Comparison of ENCODE assay signal across 9 cellular contexts in the genomic region with DNA sequence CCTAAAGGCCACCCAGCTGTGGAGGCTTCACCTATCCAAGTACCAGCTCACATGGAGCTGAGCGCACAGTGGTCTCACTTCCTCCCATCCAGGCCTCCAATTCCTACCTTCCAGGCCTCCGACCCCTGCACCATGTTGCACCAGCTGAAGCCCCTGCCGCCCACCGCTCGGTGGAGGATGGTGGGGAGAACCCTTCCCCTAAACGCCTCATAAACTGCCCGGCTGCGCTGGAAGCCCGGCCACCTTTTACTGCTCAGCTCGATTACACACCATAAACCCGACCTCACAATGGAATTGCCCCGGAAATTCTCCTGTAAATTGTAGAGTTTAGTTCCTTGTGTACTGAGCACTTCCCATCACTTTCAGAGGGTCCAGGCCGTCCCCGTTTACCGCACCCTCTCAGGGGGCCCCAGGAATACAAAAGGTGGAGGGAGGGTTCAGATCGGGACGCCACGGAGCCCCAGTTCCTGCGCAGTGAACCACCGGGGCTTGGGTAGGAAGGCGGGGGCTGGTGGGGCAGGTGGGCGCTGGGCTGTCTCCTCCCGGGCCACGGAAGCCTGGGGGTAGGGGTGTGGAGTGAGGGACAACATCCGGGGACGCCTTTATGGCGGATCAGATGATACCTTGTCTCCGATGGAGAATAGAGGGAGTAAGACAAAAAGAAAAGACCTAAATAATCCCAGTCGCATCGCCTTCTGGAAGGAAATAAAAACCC. TPM values are rescaled to one million over a fixed set of nuclear protein-coding genes. Genes with fewer than 3 reads are reported as not detected.
DNase-seq lines count a peak whose midpoint lies in the region; ATAC-seq and TF ChIP-seq lines count a peak whose summit lies in the region.
"Had no signal": no experiment of that assay in that cellular context is flagged by ENCODE, and none has a peak within 500 bp of the region (broad histone marks: within the 10 kb centered on the region; RNA-seq: fewer than 3 reads in every experiment).

No MANE protein-coding gene starts in this region.

- no peak for TF ChIP-seq CTCF in epithelial cell of proximal tubule (conservative IDR thresholded peaks at IDR 0.05; ENCODE audit: low read depth, low read length)

- no peak for ATAC-seq in stimulated activated effector memory CD8-positive, alpha-beta T cell treated with anti-CD3 and anti-CD28 coated beads, Interleukin-12 subunit alpha, Interleukin-12 subunit beta, amount 100 ng/mL, for 72 hours
- no peak for ATAC-seq in HG02759 (IDR thresholded peaks at IDR 0.05; ENCODE audit: unreplicated experiment)
- ATAC-seq: heart left ventricle had no signal

- peaks cover 25% of the 10 kb centered on the region for H3K36me3 Mint-ChIP-seq in stimulated activated effector memory CD8-positive, alpha-beta T cell treated with anti-CD3 and anti-CD28 coated beads, Interleukin-12 subunit alpha, Interleukin-12 subunit beta, amount 100 ng/mL, for 72 hours

- no peaks in the 10 kb centered on the region for H3K9me3 Mint-ChIP-seq in stimulated activated effector memory CD8-positive, alpha-beta T cell treated with anti-CD3 and anti-CD28 coated beads, Interleukin-12 subunit alpha, Interleukin-12 subunit beta, amount 100 ng/mL, for 72 hours

- peak overlapping the region; percentile 39 for H3K4me3 Mint-ChIP-seq in stimulated activated effector memory CD8-positive, alpha-beta T cell treated with anti-CD3 and anti-CD28 coated beads, Interleukin-12 subunit alpha, Interleukin-12 subunit beta, amount 100 ng/mL, for 72 hours

- DNase-seq in activated CD8-positive, alpha-beta memory T cell treated with anti-CD3 and anti-CD28 coated beads, Interleukin-2, amount 50 U/mL, for 48 hours = peak; percentile 50
- no peak for DNase-seq in activated CD8-positive, alpha-beta memory T cell treated with anti-CD3 and anti-CD28 coated beads, Interleukin-2, amount 50 U/mL, for 4 hours
- DNase-seq in epithelial cell of proximal tubule (ENCODE audit: low read depth) (no peak), NCI-H2081 (lab: John Stamatoyannopoulos, UW) (no peak)
- DNase-seq in stimulated activated effector memory CD8-positive, alpha-beta T cell treated with anti-CD3 and anti-CD28 coated beads, Interleukin-12 subunit alpha, Interleukin-12 subunit beta, amount 100 ng/mL, for 72 hours (ENCODE audit: low spot score in 2 of 2) = no peak
- DNase-seq: cortex of kidney, RPMI8226 had no signal

- H3K27ac Mint-ChIP-seq in stimulated activated effector memory CD8-positive, alpha-beta T cell treated with anti-CD3 and anti-CD28 coated beads, Interleukin-12 subunit alpha, Interleukin-12 subunit beta, amount 100 ng/mL, for 72 hours = no peak overlapping the region

- H3K4me1 Mint-ChIP-seq in stimulated activated effector memory CD8-positive, alpha-beta T cell treated with anti-CD3 and anti-CD28 coated beads, Interleukin-12 subunit alpha, Interleukin-12 subunit beta, amount 100 ng/mL, for 72 hours = peaks cover 40% of the 10 kb centered on the region

- peak overlapping the region; percentile 74 for H3K4me3 ChIP-seq in epithelial cell of proximal tubule (ENCODE audit: low read depth, low read length)
- H3K4me3 ChIP-seq: heart left ventricle had no signal

RNA-seq across cellular contexts. Expression of a gene that starts 1.4 kb away (rescaled TPM):
- total RNA-seq in epithelial cell of proximal tubule = 21.4 and 27.9 TPM in 2 replicates

RNA-seq across cellular contexts. Expression of a gene that starts 5.5 kb away (rescaled TPM):
- 14.4 and 33.2 TPM in 2 replicates for total RNA-seq in epithelial cell of proximal tubule

RNA-seq across cellular contexts. Expression of a gene that starts 7.5 kb away (rescaled TPM):
- 82.4 and 104 TPM in 2 replicates for total RNA-seq in epithelial cell of proximal tubule

RNA-seq across cellular contexts. Expression of a gene that starts 10.3 kb away (rescaled TPM):
- total RNA-seq in epithelial cell of proximal tubule = 5.7 and 11.8 TPM in 2 replicates
- total RNA-seq: heart left ventricle had no signal

RNA-seq across cellular contexts. Expression of a gene that starts 14.4 kb away (rescaled TPM):
- 20.1 and 47.6 TPM in 2 replicates for total RNA-seq in epithelial cell of proximal tubule
